In genomic region chr6:21742238-21742660, GRCh38 we compare ENCODE assay signal across 11 cellular contexts.
DNase-seq lines count a peak whose midpoint lies in the region; ATAC-seq, FAIRE-seq and TF ChIP-seq lines count a peak whose summit lies in the region.
"Had no signal": no experiment of that assay in that cellular context is flagged by ENCODE, and none has a peak within 500 bp of the region (broad histone marks: within the 10 kb centered on the region; RNA-seq: fewer than 3 reads in every experiment).

No MANE protein-coding gene starts in this region.

- no peak overlapping the region for H2AFZ ChIP-seq in mammary epithelial cell (ENCODE audit: low read depth, low read length)
- H2AFZ ChIP-seq in keratinocyte (ENCODE audit: control insufficient read depth, low read length), result no peak overlapping the region

- no peaks in the 10 kb centered on the region for H3K79me2 ChIP-seq in mammary epithelial cell (ENCODE audit: insufficient read depth, low read length)
- no peaks in the 10 kb centered on the region for H3K79me2 ChIP-seq in keratinocyte (ENCODE audit: control insufficient read depth, insufficient read depth, low read length)

- no peak for ATAC-seq in HG03432 (IDR thresholded peaks at IDR 0.05; ENCODE audit: unreplicated experiment)

- BruUV-seq in mammary epithelial cell (replicated peaks; lab: Mats Ljungman, UMichigan), result no TSS peak

- H3K4me1 ChIP-seq in mammary epithelial cell (ENCODE audit: insufficient read depth, low read length), result peaks cover 17% of the 10 kb centered on the region
- H3K4me1 ChIP-seq in keratinocyte (ENCODE audit: control insufficient read depth, extremely low read depth, insufficient read depth, low read length), result peaks cover 8% of the 10 kb centered on the region

- no peaks in the 10 kb centered on the region for H3K9me3 ChIP-seq in mammary epithelial cell (replicated peaks; ENCODE audit: insufficient read depth, low read length)
- no peaks in the 10 kb centered on the region for H3K9me3 ChIP-seq in keratinocyte (ENCODE audit: control insufficient read depth, low read depth, low read length)
- H3K9me3 ChIP-seq: right atrium auricular region had no signal

- peak; percentile 93 for FAIRE-seq in keratinocyte (lab: Jason Lieb, UNC)

- TF ChIP-seq CTCF in AG10803 (conservative IDR thresholded peaks at IDR 0.05; ENCODE audit: low read length), result no peak
- TF ChIP-seq CTCF in mammary epithelial cell (conservative IDR thresholded peaks at IDR 0.05 in 1 of 2, IDR thresholded peaks at IDR 0.05 in 1 of 2; ENCODE audit: extremely low read depth in 1 of 2, insufficient read depth in 1 of 2, low read depth in 1 of 2, low read length in 2 of 2), result no peak
- no peak for TF ChIP-seq CTCF in keratinocyte (optimal IDR thresholded peaks at IDR 0.05 in 1 of 3, IDR thresholded peaks at IDR 0.05 in 1 of 3, conservative IDR thresholded peaks at IDR 0.05 in 1 of 3; ENCODE audit: extremely low read depth in 1 of 3, insufficient read depth in 2 of 3, low read length in 3 of 3)

- H3K27me3 ChIP-seq in mammary epithelial cell (ENCODE audit: insufficient read depth, low read length), result no peaks in the 10 kb centered on the region
- no peaks in the 10 kb centered on the region for H3K27me3 ChIP-seq in keratinocyte (ENCODE audit: control insufficient read depth, extremely low read depth, insufficient read depth, low read length)
- H3K27me3 ChIP-seq: right atrium auricular region had no signal

- H3K4me3 ChIP-seq in AG10803 (ENCODE audit: low read length) (no peak overlapping the region), mammary epithelial cell (replicated peaks in 1 of 3; ENCODE audit: insufficient read depth in 1 of 3, low read depth in 2 of 3, low read length in 3 of 3) (no peak overlapping the region), keratinocyte (ENCODE audit: control insufficient read depth in 2 of 3, extremely low read depth in 1 of 3, insufficient read depth in 2 of 3, low read depth in 1 of 3, low read length in 3 of 3) (no peak overlapping the region)
- H3K4me3 ChIP-seq: right atrium auricular region had no signal

- 52% methylated on average over 6 of the region's 6 CpGs for WGBS in mammary epithelial cell (ENCODE audit: low coverage, missing lambda C conversion rate)

- CTCF ChIA-PET in mammary epithelial cell (lab: Charles Lee; ENCODE audit: low non-redundant PET), result no interaction called here

- in situ Hi-C loops in mammary epithelial cell (cut with MboI; ENCODE audit: low sequenced_read_pairs in 2 of 2), result no loop called here

- peak overlapping the region; percentile 13 for H3K4me2 ChIP-seq in mammary epithelial cell (ENCODE audit: insufficient read depth, low read depth, low read length)
- H3K4me2 ChIP-seq in keratinocyte (ENCODE audit: control insufficient read depth, extremely low read depth, insufficient read depth, low read depth, low read length), result peak overlapping the region; percentile 42

- no peaks in the 10 kb centered on the region for H3K36me3 ChIP-seq in mammary epithelial cell (ENCODE audit: insufficient read depth, low read length)
- no peaks in the 10 kb centered on the region for H3K36me3 ChIP-seq in keratinocyte (ENCODE audit: control insufficient read depth in 2 of 2, extremely low read depth in 1 of 2, insufficient read depth in 2 of 2, low read length in 2 of 2)
- H3K36me3 ChIP-seq: right atrium auricular region had no signal

- dilution Hi-C loops in mammary epithelial cell (cut with HindIII; ENCODE audit: low sequenced_read_pairs), result no loop called here
- dilution Hi-C loops in keratinocyte (cut with MboI; ENCODE audit: extremely low pct_ligation_motif_present, low sequenced_read_pairs), result no loop called here

- intact Hi-C loops in mammary epithelial cell (cut with micrococcal nuclease), result no loop called here

- no peak overlapping the region for H3K27ac ChIP-seq in mammary epithelial cell (ENCODE audit: insufficient read depth, low read depth, low read length)
- no peak overlapping the region for H3K27ac ChIP-seq in keratinocyte (ENCODE audit: control insufficient read depth, insufficient read depth, low read length)
- H3K27ac ChIP-seq: right atrium auricular region had no signal

- H4K20me1 ChIP-seq in mammary epithelial cell (ENCODE audit: insufficient read depth, low read length) (no peaks in the 10 kb centered on the region), keratinocyte (ENCODE audit: control insufficient read depth, extremely low read depth, insufficient read depth, low read length) (no peaks in the 10 kb centered on the region)

- H3K9me1 ChIP-seq in keratinocyte (ENCODE audit: control insufficient read depth, extremely low read depth, insufficient read depth, low read length), result no peaks in the 10 kb centered on the region

- DNase-seq in AG10803 (ENCODE audit: low read depth) (peak; percentile 18), LoVo (ENCODE audit: low spot score) (peak; percentile 43), mammary epithelial cell (peak; percentile 79), keratinocyte (ENCODE audit: low read depth, low spot score) (no peak), NOMO-1 treated with DMSO at 0.1 percent for 48 hours (lab: John Stamatoyannopoulos, UW; ENCODE audit: unreplicated experiment) (no peak), NOMO-1 treated with dmso at 0.1 percent for 144 hours (lab: John Stamatoyannopoulos, UW; ENCODE audit: unreplicated experiment) (no peak)
- DNase-seq in stimulated activated CD4-positive, alpha-beta T cell treated with anti-CD3 and anti-CD28 coated beads, Interleukin-12 subunit alpha, Interleukin-12 subunit beta, amount 100 ng/mL, for 4 hours, result no peak
- DNase-seq: CD4-positive, alpha-beta memory T cell; stimulated activated CD8-positive, alpha-beta memory T cell treated with anti-CD3 and anti-CD28 coated beads, Interleukin-4, amount 100 ng/mL, for 48 hours had no signal

- no peak overlapping the region for H3K9ac ChIP-seq in mammary epithelial cell (ENCODE audit: insufficient read depth, low read length)
- no peak overlapping the region for H3K9ac ChIP-seq in keratinocyte (ENCODE audit: control insufficient read depth, extremely low read depth, insufficient read depth, low read length)

Comparison
In these comparisons a context has a peak if more than half of its experiments do, and no peak if none do; other contexts are left out.
1. DNase-seq: peak in AG10803 (single experiment), LoVo (single experiment) and mammary epithelial cell (single experiment); none in keratinocyte (single experiment), stimulated activated CD4-positive, alpha-beta T cell treated with anti-CD3 and anti-CD28 coated beads, Interleukin-12 subunit alpha, Interleukin-12 subunit beta, amount 100 ng/mL, for 4 hours (single experiment), NOMO-1 treated with DMSO at 0.1 percent for 48 hours (single experiment) and NOMO-1 treated with dmso at 0.1 percent for 144 hours (single experiment).